ENCODE assay signal across 1 cellular context in genomic region chr10:69360485-69361302, GRCh38.
TF ChIP-seq lines count a peak whose summit lies in the region.

No MANE protein-coding gene starts in this region.

TF ChIP-seq in SK-N-SH, 30 proteins besides CTCF, POLR2A, EP300 and RAD21 (continued from another document):
- TF ChIP-seq FOXM1 (IDR thresholded peaks at IDR 0.05; ENCODE audit: low read depth), result no peak
- TF ChIP-seq FOXJ3 (CRISPR knock-in tag; IDR thresholded peaks at IDR 0.05), result no peak
- TF ChIP-seq TAF1 (IDR thresholded peaks at IDR 0.05; ENCODE audit: borderline replicate concordance, low read depth, low read length), result no peak
- no peak for TF ChIP-seq EZH2phosphoT487 (IDR thresholded peaks at IDR 0.05; ENCODE audit: borderline replicate concordance, low read depth)
- TF ChIP-seq PBX3 (IDR thresholded peaks at IDR 0.05), result peak; percentile 59; the same call in 1 of the 2 replicates
- TF ChIP-seq USF1 (IDR thresholded peaks at IDR 0.05; ENCODE audit: borderline replicate concordance, low read depth), result no peak
- peak; percentile 79 for TF ChIP-seq TCF12 (IDR thresholded peaks at IDR 0.05)
